9 cellular contexts compared by ENCODE assay signal in genomic region chr2:121075641-121076500, GRCh38.
DNase-seq lines count a peak whose midpoint lies in the region; ATAC-seq and TF ChIP-seq lines count a peak whose summit lies in the region.
"Had no signal": no experiment of that assay in that cellular context is flagged by ENCODE, and none has a peak within 500 bp of the region (broad histone marks: within the 10 kb centered on the region; RNA-seq: fewer than 3 reads in every experiment).

No MANE protein-coding gene starts in this region.

- H4K20me1 ChIP-seq in osteoblast (ENCODE audit: insufficient read depth, low read length), result no peaks in the 10 kb centered on the region

- no peak for ATAC-seq in GM19035 (IDR thresholded peaks at IDR 0.05; ENCODE audit: unreplicated experiment)

- H3K4me1 ChIP-seq in ectodermal cell (ENCODE audit: control insufficient read depth, insufficient read depth, low read length), result peaks cover 25% of the 10 kb centered on the region
- peaks cover 7% of the 10 kb centered on the region for H3K4me1 ChIP-seq in osteoblast (ENCODE audit: insufficient read depth, low read length)

- 24 to 25% methylated on average over 18 to 19 of the region's 19 CpGs for WGBS in ectodermal cell, 2 experiments

- TF ChIP-seq CTCF in osteoblast (IDR thresholded peaks at IDR 0.05; ENCODE audit: extremely low read depth, low read depth, low read length), result no peak
- TF ChIP-seq CTCF in coronary artery (IDR thresholded peaks at IDR 0.05), result no peak

- peak overlapping the region; percentile 7 for H3K4me3 ChIP-seq in ectodermal cell (ENCODE audit: insufficient read depth, low read depth, low read length)
- peak overlapping the region; percentile 57 for H3K4me3 ChIP-seq in osteoblast (ENCODE audit: insufficient read depth, low read length)
- no peak overlapping the region for H3K4me3 ChIP-seq in coronary artery

- H3K27me3 ChIP-seq in ectodermal cell (ENCODE audit: control insufficient read depth, insufficient read depth, low read length, poor library complexity, severe bottlenecking), result peaks cover 30% of the 10 kb centered on the region
- H3K27me3 ChIP-seq in osteoblast (ENCODE audit: insufficient read depth, low read length), result no peaks in the 10 kb centered on the region

- peak overlapping the region; percentile 91 for H3K4me2 ChIP-seq in osteoblast (ENCODE audit: insufficient read depth, low read length)

- DNase-seq in DMS79 treated with DMSO at 0.1 percent for 48 hours (lab: John Stamatoyannopoulos, UW), result peak; percentile 27
- peak; percentile 37 for DNase-seq in NCI-H226
- DNase-seq in osteoblast (ENCODE audit: insufficient read length, low spot score, missing footprints), result no peak
- no peak for DNase-seq in coronary artery (ENCODE audit: low spot score)
- DNase-seq in OCI-M2 (lab: John Stamatoyannopoulos, UW; ENCODE audit: unreplicated experiment), result no peak
- no peak for DNase-seq in GM19240 (ENCODE audit: insufficient read length, low spot score)
- DNase-seq: kidney had no signal

- H2AFZ ChIP-seq in osteoblast (ENCODE audit: low read length), result peak overlapping the region; percentile 50

- H3K27ac ChIP-seq in ectodermal cell (ENCODE audit: insufficient read depth, low read depth, low read length, poor library complexity, severe bottlenecking), result no peak overlapping the region
- peak overlapping the region; percentile 80 for H3K27ac ChIP-seq in osteoblast (ENCODE audit: low read depth, low read length)
- no peak overlapping the region for H3K27ac ChIP-seq in coronary artery

- no peaks in the 10 kb centered on the region for H3K9me3 ChIP-seq in ectodermal cell (ENCODE audit: control insufficient read depth, low read length)
- H3K9me3 ChIP-seq in osteoblast (ENCODE audit: low read depth, low read length), result no peaks in the 10 kb centered on the region

- H3K36me3 ChIP-seq in ectodermal cell (ENCODE audit: control insufficient read depth, insufficient read depth, low read length) (no peaks in the 10 kb centered on the region), osteoblast (ENCODE audit: insufficient read depth, low read length) (no peaks in the 10 kb centered on the region)

- no peaks in the 10 kb centered on the region for H3K79me2 ChIP-seq in osteoblast (ENCODE audit: insufficient read depth, low read length)

Comparison
In these comparisons a context has a peak if more than half of its experiments do, and no peak if none do; other contexts are left out.
1. DNase-seq: peak in DMS79 treated with DMSO at 0.1 percent for 48 hours (single experiment) and NCI-H226 (single experiment); none in osteoblast (single experiment), coronary artery (single experiment), OCI-M2 (single experiment) and GM19240 (single experiment).